ENCODE assay signal across 29 cellular contexts in genomic region chr4:1654216-1654945, GRCh38.
"Had no signal": no experiment of that assay in that cellular context is flagged by ENCODE, and none has a peak within 500 bp of the region (broad histone marks: within the 10 kb centered on the region; RNA-seq: fewer than 3 reads in every experiment).

No MANE protein-coding gene starts in this region.

- H3K4me1 Mint-ChIP-seq: central memory CD8-positive, alpha-beta T cell; endodermal cell; natural killer cell; stimulated activated naive B cell treated with anti-CD40 and anti-IgM and Interleukin-4, amounts not matched to agents 10 μg/mL and 1 μg/mL and 100 μg/mL, for 72 hours; T-cell had no signal

- H3K4me3 ChIP-seq: left lung, lung, pancreas, psoas muscle, stomach, suprapubic skin, tibial artery, upper lobe of right lung had no signal

- H3K27ac Mint-ChIP-seq: activated naive CD8-positive, alpha-beta T cell; dendritic cell treated with granulocyte-macrophage colony-stimulating factor and Interleukin-4, amounts not matched to agents 40 ng/mL and 50 ng/mL, for 4 days; endodermal cell; natural killer cell; stimulated activated naive B cell treated with anti-CD40 and anti-IgM and Interleukin-4, amounts not matched to agents 10 μg/mL and 1 μg/mL and 100 μg/mL, for 72 hours; T-cell; T-helper 2 cell treated with Interferon-gamma antibody and Interleukin-4, amounts not matched to agents 5 μg/mL and 100 μg/mL, for 36 hours had no signal

- H3K27ac ChIP-seq: left lung, pancreas, psoas muscle, stomach, suprapubic skin, tibial artery, upper lobe of right lung had no signal

- H3K9me3 Mint-ChIP-seq: central memory CD8-positive, alpha-beta T cell; dendritic cell treated with granulocyte-macrophage colony-stimulating factor and Interleukin-4, amounts not matched to agents 40 ng/mL and 50 ng/mL, for 4 days; endodermal cell; natural killer cell; T-cell; T-helper 2 cell treated with Interferon-gamma antibody and Interleukin-4, amounts not matched to agents 5 μg/mL and 100 μg/mL, for 36 hours had no signal

- H3K9me3 ChIP-seq: left lung, pancreas, psoas muscle, stomach, suprapubic skin, tibial artery, upper lobe of right lung had no signal

- H3K4me3 Mint-ChIP-seq: activated naive CD8-positive, alpha-beta T cell; central memory CD8-positive, alpha-beta T cell; dendritic cell treated with granulocyte-macrophage colony-stimulating factor and Interleukin-4, amounts not matched to agents 40 ng/mL and 50 ng/mL, for 4 days; endodermal cell; natural killer cell; stimulated activated naive B cell treated with anti-CD40 and anti-IgM and Interleukin-4, amounts not matched to agents 10 μg/mL and 1 μg/mL and 100 μg/mL, for 72 hours; T-cell; T-helper 2 cell treated with Interferon-gamma antibody and Interleukin-4, amounts not matched to agents 5 μg/mL and 100 μg/mL, for 36 hours had no signal

- H3K27me3 ChIP-seq: left lung, pancreas, stomach, suprapubic skin, tibial artery, upper lobe of right lung had no signal

- H3K36me3 Mint-ChIP-seq: natural killer cell had no signal

- ATAC-seq: esophagus mucosa; left lung; natural killer cell; pancreas; psoas muscle; stimulated activated naive B cell treated with anti-CD40 and anti-IgM and Interleukin-4, amounts not matched to agents 10 μg/mL and 1 μg/mL and 100 μg/mL, for 72 hours; T-cell; upper lobe of right lung had no signal

- H3K4me1 ChIP-seq: left lung, pancreas, psoas muscle, stomach, suprapubic skin, tibial artery, upper lobe of right lung had no signal

- DNase-seq: activated CD4-positive, alpha-beta T cell treated with anti-CD3 and anti-CD28 coated beads for 4 hours; activated CD4-positive, alpha-beta T cell treated with anti-CD3 and anti-CD28 coated beads, Interleukin-2, amount 50 U/mL, for 48 hours; activated CD4-positive, CD25-positive, alpha-beta regulatory T cell; activated CD8-positive, alpha-beta memory T cell treated with anti-CD3 and anti-CD28 coated beads for 24 hours; activated effector memory CD4-positive, alpha-beta T cell treated with Interleukin-2 at 50 U/mL for 16 hours; activated naive CD4-positive, alpha-beta T cell treated with Interleukin-2 at 50 U/mL for 16 hours; anterior cingulate cortex; endodermal cell; foreskin melanocyte; kidney glomerular epithelial cell; left lung; mesendoderm; natural killer cell; psoas muscle; stimulated activated CD4-positive, alpha-beta T cell treated with anti-CD3 and anti-CD28 coated beads, Interleukin-15, amount 100 ng/mL, for 24 hours; stimulated activated CD4-positive, alpha-beta T cell treated with anti-CD3 and anti-CD28 coated beads, Interleukin-2, amount 100 ng/mL, for 24 hours; stimulated activated naive B cell treated with anti-CD40 and anti-IgM and Interleukin-4, amounts not matched to agents 10 μg/mL and 1 μg/mL and 100 μg/mL, for 72 hours; stomach; T-cell; tibial artery; upper lobe of right lung had no signal

- H3K27me3 Mint-ChIP-seq: activated naive CD8-positive, alpha-beta T cell; central memory CD8-positive, alpha-beta T cell; dendritic cell treated with granulocyte-macrophage colony-stimulating factor and Interleukin-4, amounts not matched to agents 40 ng/mL and 50 ng/mL, for 4 days; stimulated activated naive B cell treated with anti-CD40 and anti-IgM and Interleukin-4, amounts not matched to agents 10 μg/mL and 1 μg/mL and 100 μg/mL, for 72 hours; T-cell had no signal

- H3K36me3 ChIP-seq: pancreas, upper lobe of right lung had no signal
